22 cellular contexts compared by ENCODE assay signal in the genomic region with DNA sequence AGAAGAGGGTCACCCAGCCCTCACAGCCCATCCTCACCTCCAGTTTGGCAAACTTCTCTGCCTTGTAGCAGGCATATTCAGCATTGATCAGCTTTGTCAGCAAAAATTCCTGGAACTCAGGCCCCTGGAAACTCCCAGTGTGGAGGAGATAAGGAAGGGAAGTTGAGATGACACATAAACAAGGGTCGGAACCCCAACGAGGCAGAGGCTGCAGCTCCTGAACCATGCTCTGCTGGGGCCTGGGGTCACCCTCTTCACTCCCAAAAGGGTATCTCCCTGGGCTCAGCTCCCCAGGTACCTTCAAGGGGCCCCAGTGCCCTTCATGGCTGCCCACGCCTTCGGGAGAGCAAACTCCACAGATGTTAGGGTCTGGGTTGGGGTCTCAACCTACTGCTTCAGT.
DNase-seq lines count a peak whose midpoint lies in the region; ATAC-seq and TF ChIP-seq lines count a peak whose summit lies in the region.
"Had no signal": no experiment of that assay in that cellular context is flagged by ENCODE, and none has a peak within 500 bp of the region (broad histone marks: within the 10 kb centered on the region; RNA-seq: fewer than 3 reads in every experiment).

No MANE protein-coding gene starts in this region.

- no peak overlapping the region for H2BK120ac ChIP-seq in mesendoderm (ENCODE audit: low read depth, low read length)

- DNase-seq in OCI-M1 (lab: John Stamatoyannopoulos, UW) (peak; percentile 26), WTC11 (ENCODE audit: low spot score) (no peak), mesendoderm (peak; percentile 43), coronary artery (ENCODE audit: low spot score) (no peak), Ammon's horn (ENCODE audit: low spot score) (no peak)
- DNase-seq in effector CD8-positive, alpha-beta T cell (lab: John Stamatoyannopoulos, UW), result no peak
- DNase-seq: BE2C, Calu3, DND-41, H7, KBM-7, MG63, NCI-H1694 treated with DMSO at 0.1 percent for 48 hours, NCI-H2081 treated with DMSO at 0.1 percent for 48 hours, NCI-H2171, NCI-H226, NCI-H510A, NCI-H69, Peyer's patch, SHP77 treated with DMSO at 0.1 percent for 48 hours had no signal

- H3K9ac ChIP-seq in mesendoderm (ENCODE audit: low read length), result no peak overlapping the region

- H3K27me3 Mint-ChIP-seq in WTC11 (ENCODE audit: low read depth), result no peaks in the 10 kb centered on the region
- peaks cover 31% of the 10 kb centered on the region for H3K27me3 Mint-ChIP-seq in stimulated activated memory B cell treated with anti-CD40 and anti-IgM and Interleukin-4, amounts not matched to agents 10 μg/mL and 1 μg/mL and 100 μg/mL, for 72 hours

- H2BK15ac ChIP-seq in mesendoderm (replicated peaks; ENCODE audit: low read depth), result no peak overlapping the region

- no peak overlapping the region for H4K5ac ChIP-seq in mesendoderm (ENCODE audit: low read length)

- no peak overlapping the region for H4K8ac ChIP-seq in mesendoderm (ENCODE audit: low read depth, low read length)

- H2AK5ac ChIP-seq in mesendoderm (ENCODE audit: low read length), result no peak overlapping the region

- H3K79me2 ChIP-seq in mesendoderm (ENCODE audit: control insufficient read depth, insufficient read depth, low read length), result no peaks in the 10 kb centered on the region

- H3K9me3 Mint-ChIP-seq in WTC11, result no peaks in the 10 kb centered on the region
- peaks cover 2% of the 10 kb centered on the region for H3K9me3 Mint-ChIP-seq in stimulated activated memory B cell treated with anti-CD40 and anti-IgM and Interleukin-4, amounts not matched to agents 10 μg/mL and 1 μg/mL and 100 μg/mL, for 72 hours

- no peak overlapping the region for H3K4ac ChIP-seq in mesendoderm (ENCODE audit: low read depth, low read length)

- TF ChIP-seq CTCF in WTC11 (IDR thresholded peaks at IDR 0.05) (no peak), coronary artery (IDR thresholded peaks at IDR 0.05) (no peak)

- H2BK5ac ChIP-seq in mesendoderm (ENCODE audit: low read length), result no peak overlapping the region

- no peaks in the 10 kb centered on the region for H3K36me3 ChIP-seq in mesendoderm (ENCODE audit: control insufficient read depth, insufficient read depth, low read length)
- H3K36me3 ChIP-seq: BE2C, MG63, Peyer's patch had no signal

- no peak overlapping the region for H3K4me2 ChIP-seq in mesendoderm (ENCODE audit: low read length)

- H3K27ac Mint-ChIP-seq in WTC11, result peak overlapping the region; percentile 69; the same call in 1 of the 2 replicates
- no peak overlapping the region for H3K27ac Mint-ChIP-seq in stimulated activated memory B cell treated with anti-CD40 and anti-IgM and Interleukin-4, amounts not matched to agents 10 μg/mL and 1 μg/mL and 100 μg/mL, for 72 hours

- WGBS in mesendoderm (ENCODE audit: extremely low coverage, insufficient coverage, low lambda C conversion rate), result no CpG with 5 or more reads among the region's 4 CpGs

- no peak for ATAC-seq in WTC11
- ATAC-seq in stimulated activated memory B cell treated with anti-CD40 and anti-IgM and Interleukin-4, amounts not matched to agents 10 μg/mL and 1 μg/mL and 100 μg/mL, for 72 hours, result no peak

- no peak overlapping the region for H3K18ac ChIP-seq in mesendoderm (ENCODE audit: low read length)

- POLR2A ChIA-PET in WTC11 (lab: Charles Lee), result interaction anchor here (1.2 kb wide), 1 partner anchor 13 kb away, joined by 3 read pairs; no protein-coding TSS in a partner anchor

- no peaks in the 10 kb centered on the region for H3K79me1 ChIP-seq in mesendoderm (ENCODE audit: low read length)

- CTCF ChIA-PET in WTC11 (lab: Charles Lee), result interaction anchor here (1.1 to 2.1 kb wide), 2 partner anchors 14 to 43 kb away, joined by 4 to 7 read pairs; no protein-coding TSS in a partner anchor

- H3K23ac ChIP-seq in mesendoderm (ENCODE audit: low read length), result no peak overlapping the region

- no peak overlapping the region for H3K4me3 ChIP-seq in mesendoderm (ENCODE audit: low read length)
- no peak overlapping the region for H3K4me3 ChIP-seq in coronary artery
- H3K4me3 ChIP-seq: MG63, Peyer's patch had no signal

- peak overlapping the region; percentile 59 for H3K56ac ChIP-seq in mesendoderm (ENCODE audit: low read length)

- peak overlapping the region; percentile 24; the same call in 1 of the 2 replicates for H3K4me3 Mint-ChIP-seq in WTC11
- H3K4me3 Mint-ChIP-seq in stimulated activated memory B cell treated with anti-CD40 and anti-IgM and Interleukin-4, amounts not matched to agents 10 μg/mL and 1 μg/mL and 100 μg/mL, for 72 hours, result peak overlapping the region; percentile 22

- H3K4me1 ChIP-seq in mesendoderm (ENCODE audit: control insufficient read depth, low read depth, low read length), result peaks cover 10% of the 10 kb centered on the region

- H3K4me1 Mint-ChIP-seq in WTC11, result peaks cover 17% of the 10 kb centered on the region
- peaks cover 27% of the 10 kb centered on the region for H3K4me1 Mint-ChIP-seq in stimulated activated memory B cell treated with anti-CD40 and anti-IgM and Interleukin-4, amounts not matched to agents 10 μg/mL and 1 μg/mL and 100 μg/mL, for 72 hours

- H3K27ac ChIP-seq in mesendoderm (ENCODE audit: low read depth, low read length) (no peak overlapping the region), coronary artery (no peak overlapping the region)

- H3K36me3 Mint-ChIP-seq in WTC11, result no peaks in the 10 kb centered on the region
- no peaks in the 10 kb centered on the region for H3K36me3 Mint-ChIP-seq in stimulated activated memory B cell treated with anti-CD40 and anti-IgM and Interleukin-4, amounts not matched to agents 10 μg/mL and 1 μg/mL and 100 μg/mL, for 72 hours
- H3K36me3 Mint-ChIP-seq: CD14-positive monocyte had no signal

- H3K27me3 ChIP-seq in mesendoderm (ENCODE audit: insufficient read depth, low read length, poor library complexity), result no peaks in the 10 kb centered on the region
- H3K27me3 ChIP-seq: BE2C, MG63, Peyer's patch had no signal

TF ChIP-seq in WTC11, 78 proteins besides CTCF, POLR2A, EP300 and RAD21 (continues in another document):
- no peak for TF ChIP-seq ATF1 (CRISPR knock-in tag; IDR thresholded peaks at IDR 0.05)
- TF ChIP-seq, protein P1, sequence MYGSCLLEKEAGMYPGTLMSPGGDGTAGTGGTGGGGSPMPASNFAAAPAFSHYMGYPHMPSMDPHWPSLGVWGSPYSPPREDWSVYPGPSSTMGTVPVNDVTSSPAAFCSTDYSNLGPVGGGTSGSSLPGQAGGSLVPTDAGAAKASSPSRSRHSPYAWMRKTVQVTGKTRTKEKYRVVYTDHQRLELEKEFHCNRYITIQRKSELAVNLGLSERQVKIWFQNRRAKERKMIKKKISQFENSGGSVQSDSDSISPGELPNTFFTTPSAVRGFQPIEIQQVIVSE (CRISPR knock-in tag; IDR thresholded peaks at IDR 0.05; ENCODE audit: borderline replicate concordance), result no peak
- no peak for TF ChIP-seq HMGA2 (CRISPR knock-in tag; IDR thresholded peaks at IDR 0.05)
- no peak for TF ChIP-seq ZNF416 (CRISPR knock-in tag; IDR thresholded peaks at IDR 0.05)
- TF ChIP-seq, protein P2, sequence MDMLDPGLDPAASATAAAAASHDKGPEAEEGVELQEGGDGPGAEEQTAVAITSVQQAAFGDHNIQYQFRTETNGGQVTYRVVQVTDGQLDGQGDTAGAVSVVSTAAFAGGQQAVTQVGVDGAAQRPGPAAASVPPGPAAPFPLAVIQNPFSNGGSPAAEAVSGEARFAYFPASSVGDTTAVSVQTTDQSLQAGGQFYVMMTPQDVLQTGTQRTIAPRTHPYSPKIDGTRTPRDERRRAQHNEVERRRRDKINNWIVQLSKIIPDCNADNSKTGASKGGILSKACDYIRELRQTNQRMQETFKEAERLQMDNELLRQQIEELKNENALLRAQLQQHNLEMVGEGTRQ (CRISPR knock-in tag; IDR thresholded peaks at IDR 0.05), result no peak
- TF ChIP-seq GABPB1 (CRISPR knock-in tag; IDR thresholded peaks at IDR 0.05), result no peak
- TF ChIP-seq, protein P3, sequence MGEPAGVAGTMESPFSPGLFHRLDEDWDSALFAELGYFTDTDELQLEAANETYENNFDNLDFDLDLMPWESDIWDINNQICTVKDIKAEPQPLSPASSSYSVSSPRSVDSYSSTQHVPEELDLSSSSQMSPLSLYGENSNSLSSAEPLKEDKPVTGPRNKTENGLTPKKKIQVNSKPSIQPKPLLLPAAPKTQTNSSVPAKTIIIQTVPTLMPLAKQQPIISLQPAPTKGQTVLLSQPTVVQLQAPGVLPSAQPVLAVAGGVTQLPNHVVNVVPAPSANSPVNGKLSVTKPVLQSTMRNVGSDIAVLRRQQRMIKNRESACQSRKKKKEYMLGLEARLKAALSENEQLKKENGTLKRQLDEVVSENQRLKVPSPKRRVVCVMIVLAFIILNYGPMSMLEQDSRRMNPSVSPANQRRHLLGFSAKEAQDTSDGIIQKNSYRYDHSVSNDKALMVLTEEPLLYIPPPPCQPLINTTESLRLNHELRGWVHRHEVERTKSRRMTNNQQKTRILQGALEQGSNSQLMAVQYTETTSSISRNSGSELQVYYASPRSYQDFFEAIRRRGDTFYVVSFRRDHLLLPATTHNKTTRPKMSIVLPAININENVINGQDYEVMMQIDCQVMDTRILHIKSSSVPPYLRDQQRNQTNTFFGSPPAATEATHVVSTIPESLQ (CRISPR knock-in tag; IDR thresholded peaks at IDR 0.05), result no peak
- TF ChIP-seq, protein P4, sequence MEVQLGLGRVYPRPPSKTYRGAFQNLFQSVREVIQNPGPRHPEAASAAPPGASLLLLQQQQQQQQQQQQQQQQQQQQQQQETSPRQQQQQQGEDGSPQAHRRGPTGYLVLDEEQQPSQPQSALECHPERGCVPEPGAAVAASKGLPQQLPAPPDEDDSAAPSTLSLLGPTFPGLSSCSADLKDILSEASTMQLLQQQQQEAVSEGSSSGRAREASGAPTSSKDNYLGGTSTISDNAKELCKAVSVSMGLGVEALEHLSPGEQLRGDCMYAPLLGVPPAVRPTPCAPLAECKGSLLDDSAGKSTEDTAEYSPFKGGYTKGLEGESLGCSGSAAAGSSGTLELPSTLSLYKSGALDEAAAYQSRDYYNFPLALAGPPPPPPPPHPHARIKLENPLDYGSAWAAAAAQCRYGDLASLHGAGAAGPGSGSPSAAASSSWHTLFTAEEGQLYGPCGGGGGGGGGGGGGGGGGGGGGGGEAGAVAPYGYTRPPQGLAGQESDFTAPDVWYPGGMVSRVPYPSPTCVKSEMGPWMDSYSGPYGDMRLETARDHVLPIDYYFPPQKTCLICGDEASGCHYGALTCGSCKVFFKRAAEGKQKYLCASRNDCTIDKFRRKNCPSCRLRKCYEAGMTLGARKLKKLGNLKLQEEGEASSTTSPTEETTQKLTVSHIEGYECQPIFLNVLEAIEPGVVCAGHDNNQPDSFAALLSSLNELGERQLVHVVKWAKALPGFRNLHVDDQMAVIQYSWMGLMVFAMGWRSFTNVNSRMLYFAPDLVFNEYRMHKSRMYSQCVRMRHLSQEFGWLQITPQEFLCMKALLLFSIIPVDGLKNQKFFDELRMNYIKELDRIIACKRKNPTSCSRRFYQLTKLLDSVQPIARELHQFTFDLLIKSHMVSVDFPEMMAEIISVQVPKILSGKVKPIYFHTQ (CRISPR knock-in tag; IDR thresholded peaks at IDR 0.05), result no peak
- TF ChIP-seq KAT7 (CRISPR knock-in tag; IDR thresholded peaks at IDR 0.05; ENCODE audit: borderline replicate concordance), result no peak
- TF ChIP-seq SP1 (CRISPR knock-in tag; conservative IDR thresholded peaks at IDR 0.05), result no peak
- no peak for TF ChIP-seq EMX1 (CRISPR knock-in tag; IDR thresholded peaks at IDR 0.05)
- no peak for TF ChIP-seq ZNF671 (CRISPR knock-in tag; IDR thresholded peaks at IDR 0.05)

Comparison
In these comparisons a context has a peak if more than half of its experiments do, and no peak if none do; other contexts are left out.
1. DNase-seq: peak in OCI-M1 (single experiment) and mesendoderm (single experiment); none in WTC11 (single experiment), effector CD8-positive, alpha-beta T cell (single experiment), coronary artery (single experiment) and Ammon's horn (single experiment).